ENCODE assay signal across 7 cellular contexts in the genomic region with DNA sequence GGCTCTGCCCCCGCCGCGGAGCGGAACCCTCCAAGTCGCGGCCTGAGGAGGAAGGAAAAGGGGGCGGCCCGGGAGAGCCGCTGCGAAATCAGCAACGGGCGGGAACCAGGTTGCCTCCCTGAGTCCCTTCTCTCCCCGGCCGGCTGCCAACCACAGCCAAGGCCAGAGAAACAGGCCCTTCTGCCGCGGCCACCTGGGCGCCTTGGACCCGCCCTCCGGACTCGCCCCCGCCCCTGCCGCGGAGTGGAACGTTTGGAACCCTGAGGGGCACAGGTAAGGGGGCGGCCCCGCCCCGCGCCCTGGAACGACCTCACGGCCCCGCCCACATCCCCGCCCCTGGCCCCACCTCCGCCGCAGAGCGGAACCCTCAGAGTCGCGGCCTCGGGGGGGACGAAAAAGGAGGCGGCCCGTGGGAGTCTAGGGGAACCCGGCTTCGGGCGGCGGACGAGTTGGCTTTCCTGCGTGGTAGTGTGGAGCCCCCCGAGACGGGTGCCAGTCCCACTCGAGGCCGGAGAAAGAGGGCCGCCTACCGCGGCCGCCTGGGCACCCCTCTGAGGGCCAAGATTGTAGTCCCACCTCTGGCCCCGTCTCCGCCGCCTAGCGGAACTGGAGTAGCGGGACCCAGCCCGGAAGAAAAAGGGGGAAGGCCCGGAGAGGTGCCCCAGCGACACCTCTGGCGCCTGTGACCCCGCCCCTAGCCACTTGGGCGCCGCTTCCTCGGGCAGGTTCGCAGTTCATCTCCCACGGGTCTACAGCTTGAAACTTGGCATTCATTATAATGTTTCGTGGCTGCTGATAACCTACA. TPM values are rescaled to one million over a fixed set of nuclear protein-coding genes. Genes with fewer than 3 reads are reported as not detected.
DNase-seq lines count a peak whose midpoint lies in the region; ATAC-seq lines count a peak whose summit lies in the region.

No MANE protein-coding gene starts in this region.

- H3K9me3 ChIP-seq in T-helper 17 cell (ENCODE audit: control insufficient read depth, low read length, poor library complexity, severe bottlenecking) (no peaks in the 10 kb centered on the region), right cardiac atrium (ENCODE audit: control insufficient read depth, low read length) (no peaks in the 10 kb centered on the region)

- H3K4me3 Mint-ChIP-seq in T-helper 17 cell = peak overlapping the region; percentile 86

- DNase-seq in NCI-H1694 treated with DMSO at 0.1 percent for 48 hours (lab: John Stamatoyannopoulos, UW) (peak; percentile 55), T-helper 17 cell (peak; percentile 71 to 83 (median 80)), right cardiac atrium (peak; percentile 77 to 94 (median 92)), renal cortical epithelial cell (ENCODE audit: low read depth) (peak; percentile 37)

- H3K27me3 Mint-ChIP-seq in T-helper 17 cell = no peaks in the 10 kb centered on the region

- intact Hi-C loops in right cardiac atrium (cut with DNase I) = no loop called here

- ATAC-seq in GM18502 (IDR thresholded peaks at IDR 0.05; ENCODE audit: poor library complexity, unreplicated experiment) (peak; percentile 83), HG02938 (IDR thresholded peaks at IDR 0.05; ENCODE audit: unreplicated experiment) (peak; percentile 83), T-helper 17 cell (peak; percentile 89), right cardiac atrium (peak; percentile 97)

- peak overlapping the region; percentile 94 for H3K4me3 ChIP-seq in right cardiac atrium (ENCODE audit: low read length)

- peak overlapping the region; percentile 92 for H3K27ac Mint-ChIP-seq in T-helper 17 cell

- no peaks in the 10 kb centered on the region for H3K27me3 ChIP-seq in right cardiac atrium (ENCODE audit: control insufficient read depth, insufficient read depth)

- H3K4me1 Mint-ChIP-seq in T-helper 17 cell = peaks cover 7% of the 10 kb centered on the region

- H3K4me1 ChIP-seq in right cardiac atrium (ENCODE audit: control insufficient read depth, insufficient read depth, low read length) = no peaks in the 10 kb centered on the region

- no peaks in the 10 kb centered on the region for H3K36me3 Mint-ChIP-seq in T-helper 17 cell (ENCODE audit: low read depth)

- WGBS in right cardiac atrium = under 1% methylated on average over 68 of the region's 71 CpGs

- H3K27ac ChIP-seq in angular gyrus (ENCODE audit: low read depth, low read length) (peak overlapping the region; percentile 70), right cardiac atrium (ENCODE audit: low read length) (peak overlapping the region; percentile 63)

RNA-seq across cellular contexts. Expression of gene PHKA2, which starts 0.7 kb away (rescaled TPM):
- total RNA-seq in T-helper 17 cell = 10 to 100 TPM; 29.4 to 33.2 TPM
- 10 to 100 TPM; 30.1 to 42.4 (median 32.3) TPM for total RNA-seq in right cardiac atrium
- polyA plus RNA-seq in right cardiac atrium = 26.9 TPM
- 6.3 and 15.3 TPM in 2 replicates for total RNA-seq in renal cortical epithelial cell

Comparison
In these comparisons a context has a peak if more than half of its experiments do, and no peak if none do; other contexts are left out.
1. Peak in every context shown above with its lines: DNase-seq, ATAC-seq, H3K4me3 ChIP-seq and H3K27ac ChIP-seq.
2. DNase-seq: peak in every context shown above with its lines; median percentile 92 in right cardiac atrium; 80 in T-helper 17 cell; 55 in NCI-H1694 treated with DMSO at 0.1 percent for 48 hours; 37 in renal cortical epithelial cell.